Comparison of ENCODE assay signal across 1 cellular context in the genomic region with DNA sequence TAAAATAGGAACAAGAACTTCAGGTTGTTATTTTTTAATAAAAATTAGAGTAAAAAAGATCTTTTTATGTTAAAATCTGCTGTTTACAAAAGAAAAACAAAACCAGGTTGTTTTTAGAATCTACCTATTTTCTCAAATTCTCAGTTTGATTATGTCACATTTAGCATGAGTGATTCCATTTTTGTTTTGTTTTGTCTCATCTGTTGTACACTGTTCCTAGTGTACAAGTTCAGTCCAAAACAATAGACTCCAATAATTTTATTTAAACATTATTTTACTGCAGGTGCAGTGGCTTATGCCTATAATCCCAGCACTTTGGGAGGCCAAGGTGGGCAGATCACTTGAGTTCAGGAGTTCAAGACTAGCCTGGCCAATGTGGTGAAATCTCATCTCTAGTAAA.
TF ChIP-seq lines count a peak whose summit lies in the region.

No MANE protein-coding gene starts in this region.

TF ChIP-seq in GM12878, 131 proteins besides CTCF, POLR2A, EP300 and RAD21 (continued from another document):
- TF ChIP-seq, protein P1, sequence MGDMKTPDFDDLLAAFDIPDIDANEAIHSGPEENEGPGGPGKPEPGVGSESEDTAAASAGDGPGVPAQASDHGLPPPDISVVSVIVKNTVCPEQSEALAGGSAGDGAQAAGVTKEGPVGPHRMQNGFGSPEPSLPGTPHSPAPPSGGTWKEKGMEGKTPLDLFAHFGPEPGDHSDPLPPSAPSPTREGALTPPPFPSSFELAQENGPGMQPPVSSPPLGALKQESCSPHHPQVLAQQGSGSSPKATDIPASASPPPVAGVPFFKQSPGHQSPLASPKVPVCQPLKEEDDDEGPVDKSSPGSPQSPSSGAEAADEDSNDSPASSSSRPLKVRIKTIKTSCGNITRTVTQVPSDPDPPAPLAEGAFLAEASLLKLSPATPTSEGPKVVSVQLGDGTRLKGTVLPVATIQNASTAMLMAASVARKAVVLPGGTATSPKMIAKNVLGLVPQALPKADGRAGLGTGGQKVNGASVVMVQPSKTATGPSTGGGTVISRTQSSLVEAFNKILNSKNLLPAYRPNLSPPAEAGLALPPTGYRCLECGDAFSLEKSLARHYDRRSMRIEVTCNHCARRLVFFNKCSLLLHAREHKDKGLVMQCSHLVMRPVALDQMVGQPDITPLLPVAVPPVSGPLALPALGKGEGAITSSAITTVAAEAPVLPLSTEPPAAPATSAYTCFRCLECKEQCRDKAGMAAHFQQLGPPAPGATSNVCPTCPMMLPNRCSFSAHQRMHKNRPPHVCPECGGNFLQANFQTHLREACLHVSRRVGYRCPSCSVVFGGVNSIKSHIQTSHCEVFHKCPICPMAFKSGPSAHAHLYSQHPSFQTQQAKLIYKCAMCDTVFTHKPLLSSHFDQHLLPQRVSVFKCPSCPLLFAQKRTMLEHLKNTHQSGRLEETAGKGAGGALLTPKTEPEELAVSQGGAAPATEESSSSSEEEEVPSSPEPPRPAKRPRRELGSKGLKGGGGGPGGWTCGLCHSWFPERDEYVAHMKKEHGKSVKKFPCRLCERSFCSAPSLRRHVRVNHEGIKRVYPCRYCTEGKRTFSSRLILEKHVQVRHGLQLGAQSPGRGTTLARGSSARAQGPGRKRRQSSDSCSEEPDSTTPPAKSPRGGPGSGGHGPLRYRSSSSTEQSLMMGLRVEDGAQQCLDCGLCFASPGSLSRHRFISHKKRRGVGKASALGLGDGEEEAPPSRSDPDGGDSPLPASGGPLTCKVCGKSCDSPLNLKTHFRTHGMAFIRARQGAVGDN (IDR thresholded peaks at IDR 0.05) = peak; percentile 43; the same call in 1 of the 2 replicates
- TF ChIP-seq, protein P2, sequence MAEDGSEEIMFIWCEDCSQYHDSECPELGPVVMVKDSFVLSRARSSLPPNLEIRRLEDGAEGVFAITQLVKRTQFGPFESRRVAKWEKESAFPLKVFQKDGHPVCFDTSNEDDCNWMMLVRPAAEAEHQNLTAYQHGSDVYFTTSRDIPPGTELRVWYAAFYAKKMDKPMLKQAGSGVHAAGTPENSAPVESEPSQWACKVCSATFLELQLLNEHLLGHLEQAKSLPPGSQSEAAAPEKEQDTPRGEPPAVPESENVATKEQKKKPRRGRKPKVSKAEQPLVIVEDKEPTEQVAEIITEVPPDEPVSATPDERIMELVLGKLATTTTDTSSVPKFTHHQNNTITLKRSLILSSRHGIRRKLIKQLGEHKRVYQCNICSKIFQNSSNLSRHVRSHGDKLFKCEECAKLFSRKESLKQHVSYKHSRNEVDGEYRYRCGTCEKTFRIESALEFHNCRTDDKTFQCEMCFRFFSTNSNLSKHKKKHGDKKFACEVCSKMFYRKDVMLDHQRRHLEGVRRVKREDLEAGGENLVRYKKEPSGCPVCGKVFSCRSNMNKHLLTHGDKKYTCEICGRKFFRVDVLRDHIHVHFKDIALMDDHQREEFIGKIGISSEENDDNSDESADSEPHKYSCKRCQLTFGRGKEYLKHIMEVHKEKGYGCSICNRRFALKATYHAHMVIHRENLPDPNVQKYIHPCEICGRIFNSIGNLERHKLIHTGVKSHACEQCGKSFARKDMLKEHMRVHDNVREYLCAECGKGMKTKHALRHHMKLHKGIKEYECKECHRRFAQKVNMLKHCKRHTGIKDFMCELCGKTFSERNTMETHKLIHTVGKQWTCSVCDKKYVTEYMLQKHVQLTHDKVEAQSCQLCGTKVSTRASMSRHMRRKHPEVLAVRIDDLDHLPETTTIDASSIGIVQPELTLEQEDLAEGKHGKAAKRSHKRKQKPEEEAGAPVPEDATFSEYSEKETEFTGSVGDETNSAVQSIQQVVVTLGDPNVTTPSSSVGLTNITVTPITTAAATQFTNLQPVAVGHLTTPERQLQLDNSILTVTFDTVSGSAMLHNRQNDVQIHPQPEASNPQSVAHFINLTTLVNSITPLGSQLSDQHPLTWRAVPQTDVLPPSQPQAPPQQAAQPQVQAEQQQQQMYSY (CRISPR knock-in tag; IDR thresholded peaks at IDR 0.05) = peak; percentile 61; the same call in 1 of the 2 replicates
- TF ChIP-seq, protein P3, sequence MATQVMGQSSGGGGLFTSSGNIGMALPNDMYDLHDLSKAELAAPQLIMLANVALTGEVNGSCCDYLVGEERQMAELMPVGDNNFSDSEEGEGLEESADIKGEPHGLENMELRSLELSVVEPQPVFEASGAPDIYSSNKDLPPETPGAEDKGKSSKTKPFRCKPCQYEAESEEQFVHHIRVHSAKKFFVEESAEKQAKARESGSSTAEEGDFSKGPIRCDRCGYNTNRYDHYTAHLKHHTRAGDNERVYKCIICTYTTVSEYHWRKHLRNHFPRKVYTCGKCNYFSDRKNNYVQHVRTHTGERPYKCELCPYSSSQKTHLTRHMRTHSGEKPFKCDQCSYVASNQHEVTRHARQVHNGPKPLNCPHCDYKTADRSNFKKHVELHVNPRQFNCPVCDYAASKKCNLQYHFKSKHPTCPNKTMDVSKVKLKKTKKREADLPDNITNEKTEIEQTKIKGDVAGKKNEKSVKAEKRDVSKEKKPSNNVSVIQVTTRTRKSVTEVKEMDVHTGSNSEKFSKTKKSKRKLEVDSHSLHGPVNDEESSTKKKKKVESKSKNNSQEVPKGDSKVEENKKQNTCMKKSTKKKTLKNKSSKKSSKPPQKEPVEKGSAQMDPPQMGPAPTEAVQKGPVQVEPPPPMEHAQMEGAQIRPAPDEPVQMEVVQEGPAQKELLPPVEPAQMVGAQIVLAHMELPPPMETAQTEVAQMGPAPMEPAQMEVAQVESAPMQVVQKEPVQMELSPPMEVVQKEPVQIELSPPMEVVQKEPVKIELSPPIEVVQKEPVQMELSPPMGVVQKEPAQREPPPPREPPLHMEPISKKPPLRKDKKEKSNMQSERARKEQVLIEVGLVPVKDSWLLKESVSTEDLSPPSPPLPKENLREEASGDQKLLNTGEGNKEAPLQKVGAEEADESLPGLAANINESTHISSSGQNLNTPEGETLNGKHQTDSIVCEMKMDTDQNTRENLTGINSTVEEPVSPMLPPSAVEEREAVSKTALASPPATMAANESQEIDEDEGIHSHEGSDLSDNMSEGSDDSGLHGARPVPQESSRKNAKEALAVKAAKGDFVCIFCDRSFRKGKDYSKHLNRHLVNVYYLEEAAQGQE (IDR thresholded peaks at IDR 0.05; ENCODE audit: low read depth, low read length) = no peak
- TF ChIP-seq, protein P4, sequence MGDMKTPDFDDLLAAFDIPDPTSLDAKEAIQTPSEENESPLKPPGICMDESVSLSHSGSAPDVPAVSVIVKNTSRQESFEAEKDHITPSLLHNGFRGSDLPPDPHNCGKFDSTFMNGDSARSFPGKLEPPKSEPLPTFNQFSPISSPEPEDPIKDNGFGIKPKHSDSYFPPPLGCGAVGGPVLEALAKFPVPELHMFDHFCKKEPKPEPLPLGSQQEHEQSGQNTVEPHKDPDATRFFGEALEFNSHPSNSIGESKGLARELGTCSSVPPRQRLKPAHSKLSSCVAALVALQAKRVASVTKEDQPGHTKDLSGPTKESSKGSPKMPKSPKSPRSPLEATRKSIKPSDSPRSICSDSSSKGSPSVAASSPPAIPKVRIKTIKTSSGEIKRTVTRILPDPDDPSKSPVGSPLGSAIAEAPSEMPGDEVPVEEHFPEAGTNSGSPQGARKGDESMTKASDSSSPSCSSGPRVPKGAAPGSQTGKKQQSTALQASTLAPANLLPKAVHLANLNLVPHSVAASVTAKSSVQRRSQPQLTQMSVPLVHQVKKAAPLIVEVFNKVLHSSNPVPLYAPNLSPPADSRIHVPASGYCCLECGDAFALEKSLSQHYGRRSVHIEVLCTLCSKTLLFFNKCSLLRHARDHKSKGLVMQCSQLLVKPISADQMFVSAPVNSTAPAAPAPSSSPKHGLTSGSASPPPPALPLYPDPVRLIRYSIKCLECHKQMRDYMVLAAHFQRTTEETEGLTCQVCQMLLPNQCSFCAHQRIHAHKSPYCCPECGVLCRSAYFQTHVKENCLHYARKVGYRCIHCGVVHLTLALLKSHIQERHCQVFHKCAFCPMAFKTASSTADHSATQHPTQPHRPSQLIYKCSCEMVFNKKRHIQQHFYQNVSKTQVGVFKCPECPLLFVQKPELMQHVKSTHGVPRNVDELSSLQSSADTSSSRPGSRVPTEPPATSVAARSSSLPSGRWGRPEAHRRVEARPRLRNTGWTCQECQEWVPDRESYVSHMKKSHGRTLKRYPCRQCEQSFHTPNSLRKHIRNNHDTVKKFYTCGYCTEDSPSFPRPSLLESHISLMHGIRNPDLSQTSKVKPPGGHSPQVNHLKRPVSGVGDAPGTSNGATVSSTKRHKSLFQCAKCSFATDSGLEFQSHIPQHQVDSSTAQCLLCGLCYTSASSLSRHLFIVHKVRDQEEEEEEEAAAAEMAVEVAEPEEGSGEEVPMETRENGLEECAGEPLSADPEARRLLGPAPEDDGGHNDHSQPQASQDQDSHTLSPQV (IDR thresholded peaks at IDR 0.05) = peak; percentile 84; the same call in 1 of the 2 replicates
- TF ChIP-seq, protein P5, sequence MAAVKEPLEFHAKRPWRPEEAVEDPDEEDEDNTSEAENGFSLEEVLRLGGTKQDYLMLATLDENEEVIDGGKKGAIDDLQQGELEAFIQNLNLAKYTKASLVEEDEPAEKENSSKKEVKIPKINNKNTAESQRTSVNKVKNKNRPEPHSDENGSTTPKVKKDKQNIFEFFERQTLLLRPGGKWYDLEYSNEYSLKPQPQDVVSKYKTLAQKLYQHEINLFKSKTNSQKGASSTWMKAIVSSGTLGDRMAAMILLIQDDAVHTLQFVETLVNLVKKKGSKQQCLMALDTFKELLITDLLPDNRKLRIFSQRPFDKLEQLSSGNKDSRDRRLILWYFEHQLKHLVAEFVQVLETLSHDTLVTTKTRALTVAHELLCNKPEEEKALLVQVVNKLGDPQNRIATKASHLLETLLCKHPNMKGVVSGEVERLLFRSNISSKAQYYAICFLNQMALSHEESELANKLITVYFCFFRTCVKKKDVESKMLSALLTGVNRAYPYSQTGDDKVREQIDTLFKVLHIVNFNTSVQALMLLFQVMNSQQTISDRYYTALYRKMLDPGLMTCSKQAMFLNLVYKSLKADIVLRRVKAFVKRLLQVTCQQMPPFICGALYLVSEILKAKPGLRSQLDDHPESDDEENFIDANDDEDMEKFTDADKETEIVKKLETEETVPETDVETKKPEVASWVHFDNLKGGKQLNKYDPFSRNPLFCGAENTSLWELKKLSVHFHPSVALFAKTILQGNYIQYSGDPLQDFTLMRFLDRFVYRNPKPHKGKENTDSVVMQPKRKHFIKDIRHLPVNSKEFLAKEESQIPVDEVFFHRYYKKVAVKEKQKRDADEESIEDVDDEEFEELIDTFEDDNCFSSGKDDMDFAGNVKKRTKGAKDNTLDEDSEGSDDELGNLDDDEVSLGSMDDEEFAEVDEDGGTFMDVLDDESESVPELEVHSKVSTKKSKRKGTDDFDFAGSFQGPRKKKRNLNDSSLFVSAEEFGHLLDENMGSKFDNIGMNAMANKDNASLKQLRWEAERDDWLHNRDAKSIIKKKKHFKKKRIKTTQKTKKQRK (IDR thresholded peaks at IDR 0.05; ENCODE audit: low read depth, low read length) = no peak
- no peak for TF ChIP-seq ATF7 (IDR thresholded peaks at IDR 0.05; ENCODE audit: low read depth)
TF ChIP-seq in GM12878: peak in this region for 3.
